Comparison of ENCODE assay signal across 15 cellular contexts in genomic region chr18:36762074-36762473, GRCh38.
DNase-seq lines count a peak whose midpoint lies in the region; ATAC-seq, FAIRE-seq and TF ChIP-seq lines count a peak whose summit lies in the region.
"Had no signal": no experiment of that assay in that cellular context is flagged by ENCODE, and none has a peak within 500 bp of the region (broad histone marks: within the 10 kb centered on the region; RNA-seq: fewer than 3 reads in every experiment).

No MANE protein-coding gene starts in this region.

- no peak overlapping the region for H3K27ac Mint-ChIP-seq in stimulated activated effector memory CD8-positive, alpha-beta T cell treated with anti-CD3 and anti-CD28 coated beads, Interleukin-12 subunit alpha, Interleukin-12 subunit beta, amount 100 ng/mL, for 72 hours
- H3K27ac Mint-ChIP-seq: CD8-positive, alpha-beta memory T cell had no signal

- no peaks in the 10 kb centered on the region for H3K27me3 ChIP-seq in gastrocnemius medialis
- no peaks in the 10 kb centered on the region for H3K27me3 ChIP-seq in small intestine (ENCODE audit: control insufficient read depth in 2 of 2, insufficient read depth in 2 of 2, low read length in 2 of 2)

- H3K4me3 ChIP-seq in GM12865 (ENCODE audit: low read depth, low read length) = no peak overlapping the region
- no peak overlapping the region for H3K4me3 ChIP-seq in astrocyte of the cerebellum (ENCODE audit: low read depth, low read length)
- no peak overlapping the region for H3K4me3 ChIP-seq in gastrocnemius medialis
- H3K4me3 ChIP-seq in small intestine (ENCODE audit: low read depth in 1 of 2, low read length in 2 of 2) = no peak overlapping the region
- H3K4me3 ChIP-seq: PC-9 had no signal

- TF ChIP-seq CTCF in GM12865 (IDR thresholded peaks at IDR 0.05; ENCODE audit: insufficient read depth, low read depth, low read length, missing control alignments) (no peak), astrocyte of the cerebellum (IDR thresholded peaks at IDR 0.05; ENCODE audit: low read depth, low read length, missing control alignments) (no peak), gastrocnemius medialis (IDR thresholded peaks at IDR 0.05 in 4 of 5, conservative IDR thresholded peaks at IDR 0.05 in 1 of 5) (no peak)

- no peaks in the 10 kb centered on the region for H3K4me1 ChIP-seq in gastrocnemius medialis
- no peaks in the 10 kb centered on the region for H3K4me1 ChIP-seq in small intestine (ENCODE audit: control insufficient read depth in 2 of 2, insufficient read depth in 1 of 2, low read depth in 1 of 2, low read length in 1 of 2)

- no peaks in the 10 kb centered on the region for H3K36me3 Mint-ChIP-seq in stimulated activated effector memory CD8-positive, alpha-beta T cell treated with anti-CD3 and anti-CD28 coated beads, Interleukin-12 subunit alpha, Interleukin-12 subunit beta, amount 100 ng/mL, for 72 hours
- H3K36me3 Mint-ChIP-seq: CD8-positive, alpha-beta memory T cell had no signal

- no peak overlapping the region for H3K4me3 Mint-ChIP-seq in stimulated activated effector memory CD8-positive, alpha-beta T cell treated with anti-CD3 and anti-CD28 coated beads, Interleukin-12 subunit alpha, Interleukin-12 subunit beta, amount 100 ng/mL, for 72 hours
- H3K4me3 Mint-ChIP-seq: CD8-positive, alpha-beta memory T cell had no signal

- DNase-seq in GM12865 (ENCODE audit: low read depth) = peak; percentile 16
- DNase-seq in LHCN-M2 (ENCODE audit: low read depth) = peak; percentile 25
- peak; percentile 91 for DNase-seq in astrocyte of the cerebellum (ENCODE audit: low read depth)
- DNase-seq in stimulated activated effector memory CD8-positive, alpha-beta T cell treated with anti-CD3 and anti-CD28 coated beads, Interleukin-12 subunit alpha, Interleukin-12 subunit beta, amount 100 ng/mL, for 72 hours (ENCODE audit: low spot score in 2 of 2) = peak in 1 of 2 donors; percentile 43
- no peak for DNase-seq in gastrocnemius medialis
- no peak for DNase-seq in small intestine
- DNase-seq: C1 segment of cervical spinal cord; CD8-positive, alpha-beta memory T cell; NCI-H1105 treated with DMSO at 0.1 percent for 48 hours; NCI-H187; NCI-H226; NCI-H524 treated with DMSO at 0.1 percent for 48 hours; PC-9 had no signal

- ATAC-seq in stimulated activated effector memory CD8-positive, alpha-beta T cell treated with anti-CD3 and anti-CD28 coated beads, Interleukin-12 subunit alpha, Interleukin-12 subunit beta, amount 100 ng/mL, for 72 hours = peak; percentile 53
- ATAC-seq in gastrocnemius medialis (no peak), HG02588 (IDR thresholded peaks at IDR 0.05; ENCODE audit: unreplicated experiment) (no peak)

- no peak for TF ChIP-seq POLR2A in gastrocnemius medialis (IDR thresholded peaks at IDR 0.05)

- FAIRE-seq in small intestine (lab: Jason Lieb, UNC) = no peak
- FAIRE-seq: D721Med had no signal

- in situ Hi-C loops in astrocyte of the cerebellum (cut with HindIII; ENCODE audit: low sequenced_read_pairs) = no loop called here
- in situ Hi-C loops in gastrocnemius medialis (cut with MboI; ENCODE audit: low sequenced_read_pairs in 4 of 4) = no loop called here

- H3K9me3 Mint-ChIP-seq in stimulated activated effector memory CD8-positive, alpha-beta T cell treated with anti-CD3 and anti-CD28 coated beads, Interleukin-12 subunit alpha, Interleukin-12 subunit beta, amount 100 ng/mL, for 72 hours = no peaks in the 10 kb centered on the region
- H3K9me3 Mint-ChIP-seq: CD8-positive, alpha-beta memory T cell had no signal

- H3K36me3 ChIP-seq in gastrocnemius medialis (no peaks in the 10 kb centered on the region), small intestine (ENCODE audit: control insufficient read depth in 2 of 2, insufficient read depth in 2 of 2, low read length in 2 of 2) (no peaks in the 10 kb centered on the region)

- WGBS in small intestine, 3 donors = 83 to 93% (median 83%) methylated on average over 2 of the region's 2 CpGs

- H3K4me1 Mint-ChIP-seq in stimulated activated effector memory CD8-positive, alpha-beta T cell treated with anti-CD3 and anti-CD28 coated beads, Interleukin-12 subunit alpha, Interleukin-12 subunit beta, amount 100 ng/mL, for 72 hours = no peaks in the 10 kb centered on the region
- H3K4me1 Mint-ChIP-seq: CD8-positive, alpha-beta memory T cell had no signal

- H3K27ac ChIP-seq in gastrocnemius medialis (no peak overlapping the region), small intestine (ENCODE audit: low read depth in 1 of 2, low read length in 1 of 2) (no peak overlapping the region)
- H3K27ac ChIP-seq: PC-9 had no signal

- intact Hi-C loops in gastrocnemius medialis (cut with DNase I; ENCODE audit: low total_unique reads) = no loop called here

- no peaks in the 10 kb centered on the region for H3K9me3 ChIP-seq in gastrocnemius medialis
- no peaks in the 10 kb centered on the region for H3K9me3 ChIP-seq in small intestine (ENCODE audit: control insufficient read depth, low read depth)

Comparison
In these comparisons a context has a peak if more than half of its experiments do, and no peak if none do; other contexts are left out.
1. DNase-seq: peak in GM12865 (single experiment), LHCN-M2 (single experiment) and astrocyte of the cerebellum (single experiment); none in gastrocnemius medialis (0 of 2) and small intestine (single experiment).